9 cellular contexts compared by ENCODE assay signal in the genomic region with DNA sequence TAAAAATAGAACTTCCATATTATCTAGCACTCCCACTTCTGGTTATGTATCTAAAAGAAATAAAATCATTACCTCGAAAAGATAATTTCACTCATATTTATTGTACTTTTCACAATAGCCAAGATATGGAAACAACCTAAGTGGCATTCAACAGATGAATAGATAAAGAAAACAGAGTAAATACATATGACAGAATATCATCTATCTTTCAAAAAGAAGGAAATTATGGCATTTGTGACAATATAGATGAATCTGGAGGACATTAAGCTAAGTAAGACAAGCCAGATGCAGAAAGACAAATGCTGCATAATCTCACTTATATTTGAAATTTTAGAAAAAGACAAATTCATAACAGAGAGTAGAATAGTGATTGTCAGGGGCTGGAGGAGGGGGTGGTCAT.
"Had no signal": no experiment of that assay in that cellular context is flagged by ENCODE, and none has a peak within 500 bp of the region (broad histone marks: within the 10 kb centered on the region; RNA-seq: fewer than 3 reads in every experiment).

No MANE protein-coding gene starts in this region.

- H3K4me3 ChIP-seq: GM23248, GM23338, HAP-1 had no signal

- H3K9me3 ChIP-seq: HAP-1 had no signal

- H3K4me1 ChIP-seq: HAP-1 had no signal

- H3K4me2 ChIP-seq: GM23338 had no signal

- H3K36me3 ChIP-seq: HAP-1 had no signal

- DNase-seq: GM23248, GOT3, H7, H9, HCEC 1CT, HFFc6 had no signal

- H3K9ac ChIP-seq: GM23248 had no signal

- H3K27ac ChIP-seq: GM23248 had no signal

- ATAC-seq: GM23338, HCT116 had no signal

- H2AFZ ChIP-seq: GM23248, GM23338 had no signal
